ENCODE assay signal across 31 cellular contexts in the genomic region with DNA sequence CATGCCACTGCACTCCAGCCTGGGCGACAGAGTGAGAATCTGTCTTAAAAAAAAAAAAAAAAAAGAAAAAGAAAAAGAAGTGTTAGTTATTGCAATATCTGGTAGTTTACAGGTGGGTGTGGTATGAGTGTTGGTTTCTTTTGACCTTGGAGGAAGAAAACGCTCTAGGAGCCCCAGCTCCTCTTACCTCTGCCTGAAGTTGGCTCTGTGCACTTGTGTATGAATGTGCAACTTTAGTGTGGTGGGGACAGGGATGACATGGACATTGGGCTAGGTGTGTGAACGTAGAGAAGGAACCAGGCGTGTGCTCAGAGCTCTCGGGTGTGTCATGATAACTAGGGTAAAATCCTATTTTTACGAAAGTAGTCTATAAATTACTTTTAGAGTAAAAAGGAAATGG.
"Had no signal": no experiment of that assay in that cellular context is flagged by ENCODE, and none has a peak within 500 bp of the region (broad histone marks: within the 10 kb centered on the region; RNA-seq: fewer than 3 reads in every experiment).

No MANE protein-coding gene starts in this region.

- H3K27me3 ChIP-seq: brain microvascular endothelial cell had no signal

- H3K4me3 Mint-ChIP-seq: activated CD4-positive, alpha-beta memory T cell treated with anti-CD3 and anti-CD28 coated beads for 36 hours; activated CD4-positive, alpha-beta T cell treated with anti-CD3 and anti-CD28 coated beads for 36 hours; activated CD4-positive, alpha-beta T cell treated with anti-CD3 and anti-CD28 coated beads, Interleukin-2, amount 10 ng/mL, durations not matched to agents 24 days and 14 days; activated CD8-positive, alpha-beta memory T cell treated with anti-CD3 and anti-CD28 coated beads, Interleukin-2, amount 10 ng/mL, durations not matched to agents 7 days and 5 days; activated CD8-positive, alpha-beta T cell treated with anti-CD3 and anti-CD28 coated beads, Interleukin-2, amount 10 ng/mL, durations not matched to agents 7 days and 5 days; activated naive CD4-positive, alpha-beta T cell treated with anti-CD3 and anti-CD28 coated beads, Interleukin-2, amount 10 ng/mL, durations not matched to agents 7 days and 5 days; activated naive CD8-positive, alpha-beta T cell treated with anti-CD3 and anti-CD28 coated beads, Interleukin-2, amount 10 ng/mL, durations not matched to agents 7 days and 5 days; central memory CD8-positive, alpha-beta T cell; dendritic cell treated with granulocyte-macrophage colony-stimulating factor and Interleukin-4, amounts not matched to agents 40 ng/mL and 50 ng/mL, for 4 days; endodermal cell; T-helper 17 cell; T-helper 2 cell treated with Interferon-gamma antibody and Interleukin-4, amounts not matched to agents 5 μg/mL and 100 μg/mL, for 36 hours had no signal

- ATAC-seq: activated CD4-positive, alpha-beta T cell treated with anti-CD3 and anti-CD28 coated beads for 36 hours; activated CD8-positive, alpha-beta memory T cell treated with anti-CD3 and anti-CD28 coated beads, Interleukin-2, amount 10 ng/mL, durations not matched to agents 7 days and 5 days; activated CD8-positive, alpha-beta T cell treated with anti-CD3 and anti-CD28 coated beads, Interleukin-2, amount 10 ng/mL, durations not matched to agents 7 days and 5 days; activated naive CD4-positive, alpha-beta T cell treated with anti-CD3 and anti-CD28 coated beads, Interleukin-2, amount 50 U/mL, for 72 hours; esophagus mucosa; T-helper 17 cell had no signal

- H3K27ac ChIP-seq: brain microvascular endothelial cell, coronary artery, dorsolateral prefrontal cortex, WERI-Rb-1 had no signal

- H3K9me3 Mint-ChIP-seq: activated CD4-positive, alpha-beta memory T cell treated with anti-CD3 and anti-CD28 coated beads for 36 hours; activated CD4-positive, alpha-beta T cell treated with anti-CD3 and anti-CD28 coated beads, Interleukin-2, amount 10 ng/mL, durations not matched to agents 24 days and 14 days; activated naive CD4-positive, alpha-beta T cell treated with anti-CD3 and anti-CD28 coated beads, Interleukin-2, amount 10 ng/mL, durations not matched to agents 7 days and 5 days; activated naive CD4-positive, alpha-beta T cell treated with anti-CD3 and anti-CD28 coated beads, Interleukin-2, amount 50 U/mL, for 72 hours; activated naive CD8-positive, alpha-beta T cell treated with anti-CD3 and anti-CD28 coated beads, Interleukin-2, amount 10 ng/mL, durations not matched to agents 7 days and 5 days; central memory CD8-positive, alpha-beta T cell; dendritic cell treated with granulocyte-macrophage colony-stimulating factor and Interleukin-4, amounts not matched to agents 40 ng/mL and 50 ng/mL, for 4 days; endodermal cell; T-helper 2 cell treated with Interferon-gamma antibody and Interleukin-4, amounts not matched to agents 5 μg/mL and 100 μg/mL, for 36 hours had no signal

- H3K27me3 Mint-ChIP-seq: dendritic cell treated with granulocyte-macrophage colony-stimulating factor and Interleukin-4, amounts not matched to agents 40 ng/mL and 50 ng/mL, for 4 days had no signal

- H3K36me3 ChIP-seq: brain microvascular endothelial cell, WERI-Rb-1 had no signal

- H3K27ac Mint-ChIP-seq: activated CD4-positive, alpha-beta memory T cell treated with anti-CD3 and anti-CD28 coated beads for 36 hours; activated CD4-positive, alpha-beta T cell treated with anti-CD3 and anti-CD28 coated beads for 36 hours; activated CD4-positive, alpha-beta T cell treated with anti-CD3 and anti-CD28 coated beads, Interleukin-2, amount 10 ng/mL, durations not matched to agents 24 days and 14 days; activated CD8-positive, alpha-beta memory T cell treated with anti-CD3 and anti-CD28 coated beads, Interleukin-2, amount 10 ng/mL, durations not matched to agents 7 days and 5 days; activated CD8-positive, alpha-beta T cell treated with anti-CD3 and anti-CD28 coated beads, Interleukin-2, amount 10 ng/mL, durations not matched to agents 7 days and 5 days; activated naive CD4-positive, alpha-beta T cell treated with anti-CD3 and anti-CD28 coated beads, Interleukin-2, amount 10 ng/mL, durations not matched to agents 7 days and 5 days; activated naive CD4-positive, alpha-beta T cell treated with anti-CD3 and anti-CD28 coated beads, Interleukin-2, amount 50 U/mL, for 72 hours; activated naive CD8-positive, alpha-beta T cell treated with anti-CD3 and anti-CD28 coated beads, Interleukin-2, amount 10 ng/mL, durations not matched to agents 7 days and 5 days; dendritic cell treated with granulocyte-macrophage colony-stimulating factor and Interleukin-4, amounts not matched to agents 40 ng/mL and 50 ng/mL, for 4 days; endodermal cell; T-helper 17 cell; T-helper 2 cell treated with Interferon-gamma antibody and Interleukin-4, amounts not matched to agents 5 μg/mL and 100 μg/mL, for 36 hours had no signal

- DNase-seq: activated CD4-positive, alpha-beta memory T cell treated with anti-CD3 and anti-CD28 coated beads for 36 hours; activated CD4-positive, alpha-beta T cell treated with anti-CD3 and anti-CD28 coated beads for 36 hours; activated CD4-positive, alpha-beta T cell treated with anti-CD3 and anti-CD28 coated beads, Interleukin-2, amount 10 ng/mL, durations not matched to agents 24 days and 14 days; activated CD4-positive, CD25-positive, alpha-beta regulatory T cell; activated CD4-positive, CD25-positive, alpha-beta regulatory T cell treated with anti-CD3 and anti-CD28 coated beads, Interleukin-2, amount 50 U/mL, for 72 hours; activated CD8-positive, alpha-beta memory T cell treated with anti-CD3 and anti-CD28 coated beads, Interleukin-2, amount 10 ng/mL, durations not matched to agents 7 days and 5 days; activated CD8-positive, alpha-beta memory T cell treated with anti-CD3 and anti-CD28 coated beads, Interleukin-2, amount 50 U/mL, for 4 hours; activated CD8-positive, alpha-beta T cell treated with anti-CD3 and anti-CD28 coated beads, Interleukin-2, amount 10 ng/mL, durations not matched to agents 7 days and 5 days; activated gamma-delta T cell; activated naive CD4-positive, alpha-beta T cell; activated naive CD4-positive, alpha-beta T cell treated with anti-CD3 and anti-CD28 coated beads, Interleukin-2, amount 10 ng/mL, durations not matched to agents 7 days and 5 days; activated naive CD8-positive, alpha-beta T cell treated with anti-CD3 and anti-CD28 coated beads, Interleukin-2, amount 10 ng/mL, durations not matched to agents 7 days and 5 days; activated T-cell treated with anti-CD3 and anti-CD28 coated beads, Interleukin-2, amount 50 U/mL, for 1 hour; activated T-cell treated with anti-CD3 and anti-CD28 coated beads, Interleukin-2, amount 50 U/mL, for 48 hours; amniotic stem cell; anterior cingulate cortex; brain microvascular endothelial cell; dorsolateral prefrontal cortex; effector memory CD4-positive, alpha-beta T cell; endodermal cell; foreskin fibroblast; head of caudate nucleus; T-helper 17 cell; T1000; WERI-Rb-1 had no signal

- H3K4me3 ChIP-seq: coronary artery, dorsolateral prefrontal cortex had no signal

- H3K36me3 Mint-ChIP-seq: activated CD4-positive, alpha-beta memory T cell treated with anti-CD3 and anti-CD28 coated beads for 36 hours; activated CD8-positive, alpha-beta memory T cell treated with anti-CD3 and anti-CD28 coated beads, Interleukin-2, amount 10 ng/mL, durations not matched to agents 7 days and 5 days; activated naive CD4-positive, alpha-beta T cell treated with anti-CD3 and anti-CD28 coated beads, Interleukin-2, amount 10 ng/mL, durations not matched to agents 7 days and 5 days; activated naive CD4-positive, alpha-beta T cell treated with anti-CD3 and anti-CD28 coated beads, Interleukin-2, amount 50 U/mL, for 72 hours; activated naive CD8-positive, alpha-beta T cell treated with anti-CD3 and anti-CD28 coated beads, Interleukin-2, amount 10 ng/mL, durations not matched to agents 7 days and 5 days had no signal
